Comparison of ENCODE assay signal across 3 cellular contexts in the genomic region with DNA sequence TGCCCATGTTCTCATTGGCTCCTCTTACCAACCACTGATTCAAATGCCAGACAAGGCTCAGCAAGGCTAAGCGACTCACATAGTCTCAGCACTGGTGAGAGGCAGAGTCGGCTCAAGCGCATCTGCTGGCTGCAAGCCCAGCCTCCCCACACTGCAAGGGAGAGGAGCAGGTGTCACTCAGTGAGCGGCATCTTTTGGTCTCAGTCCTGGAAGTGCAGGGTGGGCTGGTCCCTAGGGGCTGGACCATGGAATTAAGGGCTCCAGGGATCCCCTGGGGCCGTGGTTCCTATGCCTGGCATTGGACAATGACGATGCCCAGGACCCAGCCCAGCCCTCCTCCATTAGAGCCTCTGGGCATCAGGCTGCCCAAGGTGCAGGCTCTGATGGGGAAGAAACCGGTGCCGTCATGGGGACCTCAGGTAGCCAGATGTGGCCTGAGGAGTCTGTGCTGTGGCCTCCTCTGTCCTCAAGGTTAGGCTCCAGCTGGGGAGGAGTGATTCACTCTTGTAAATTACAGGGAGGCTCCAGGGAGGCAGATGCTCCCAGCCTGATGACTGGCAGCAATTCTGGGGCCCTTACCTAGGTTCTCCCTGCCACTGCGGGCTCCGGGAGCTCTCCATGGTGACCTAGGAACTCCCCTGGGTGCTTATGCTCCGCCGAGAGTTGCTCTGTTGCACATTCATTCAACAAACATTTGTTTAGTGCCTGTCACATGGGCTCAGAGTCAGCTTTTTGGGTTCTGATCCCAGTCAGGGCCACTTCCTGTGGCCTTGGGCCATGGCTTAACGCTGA.
TF ChIP-seq lines count a peak whose summit lies in the region.

No MANE protein-coding gene starts in this region.

TF ChIP-seq in SK-N-SH, 30 proteins besides CTCF, POLR2A, EP300 and RAD21:
- TF ChIP-seq EZH2phosphoT487 (IDR thresholded peaks at IDR 0.05; ENCODE audit: borderline replicate concordance, low read depth) (no peak), REST (IDR thresholded peaks at IDR 0.05; ENCODE audit: low read depth, low read length) (0 out of 2 replicates have a peak, but pooled peaks have one; percentile 44), ELF1 (IDR thresholded peaks at IDR 0.05) (no peak), MAX (IDR thresholded peaks at IDR 0.05; ENCODE audit: low read depth) (no peak), POLR2AphosphoS5 (IDR thresholded peaks at IDR 0.05; ENCODE audit: low read depth, low read length) (no peak)

TF ChIP-seq in SK-N-SH treated with all-trans-retinoic acid at 6 μM for 48 hours, 23 proteins besides CTCF, POLR2A, EP300 and RAD21:
- TF ChIP-seq ZFP3 (CRISPR knock-in tag; IDR thresholded peaks at IDR 0.05): no peak
- no peak for TF ChIP-seq SNAI2 (CRISPR knock-in tag; IDR thresholded peaks at IDR 0.05)
- no peak for TF ChIP-seq RARB (CRISPR knock-in tag; IDR thresholded peaks at IDR 0.05)
- no peak for TF ChIP-seq CSDC2 (CRISPR knock-in tag; IDR thresholded peaks at IDR 0.05)
- no peak for TF ChIP-seq ZC3H10 (CRISPR knock-in tag; IDR thresholded peaks at IDR 0.05)
- TF ChIP-seq OSR1 (CRISPR knock-in tag; IDR thresholded peaks at IDR 0.05): no peak
- no peak for TF ChIP-seq ISL1 (CRISPR knock-in tag; IDR thresholded peaks at IDR 0.05)
- no peak for TF ChIP-seq TCF4 (CRISPR knock-in tag; IDR thresholded peaks at IDR 0.05; ENCODE audit: borderline replicate concordance)
- no peak for TF ChIP-seq GLIS3 (CRISPR knock-in tag; IDR thresholded peaks at IDR 0.05)
- TF ChIP-seq ZFP30 (CRISPR knock-in tag; IDR thresholded peaks at IDR 0.05): no peak
- no peak for TF ChIP-seq ARNTL (CRISPR knock-in tag; IDR thresholded peaks at IDR 0.05; ENCODE audit: borderline replicate concordance, low read depth)
- TF ChIP-seq ESRRG (CRISPR knock-in tag; IDR thresholded peaks at IDR 0.05): no peak
- no peak for TF ChIP-seq ZNF8 (CRISPR knock-in tag; IDR thresholded peaks at IDR 0.05)
- TF ChIP-seq, protein P1, sequence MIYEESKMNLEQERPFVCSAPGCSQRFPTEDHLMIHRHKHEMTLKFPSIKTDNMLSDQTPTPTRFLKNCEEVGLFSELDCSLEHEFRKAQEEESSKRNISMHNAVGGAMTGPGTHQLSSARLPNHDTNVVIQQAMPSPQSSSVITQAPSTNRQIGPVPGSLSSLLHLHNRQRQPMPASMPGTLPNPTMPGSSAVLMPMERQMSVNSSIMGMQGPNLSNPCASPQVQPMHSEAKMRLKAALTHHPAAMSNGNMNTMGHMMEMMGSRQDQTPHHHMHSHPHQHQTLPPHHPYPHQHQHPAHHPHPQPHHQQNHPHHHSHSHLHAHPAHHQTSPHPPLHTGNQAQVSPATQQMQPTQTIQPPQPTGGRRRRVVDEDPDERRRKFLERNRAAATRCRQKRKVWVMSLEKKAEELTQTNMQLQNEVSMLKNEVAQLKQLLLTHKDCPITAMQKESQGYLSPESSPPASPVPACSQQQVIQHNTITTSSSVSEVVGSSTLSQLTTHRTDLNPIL (CRISPR knock-in tag; IDR thresholded peaks at IDR 0.05; ENCODE audit: low read depth): no peak
- TF ChIP-seq TOX (CRISPR knock-in tag; IDR thresholded peaks at IDR 0.05; ENCODE audit: borderline replicate concordance): no peak
- TF ChIP-seq, protein P2, sequence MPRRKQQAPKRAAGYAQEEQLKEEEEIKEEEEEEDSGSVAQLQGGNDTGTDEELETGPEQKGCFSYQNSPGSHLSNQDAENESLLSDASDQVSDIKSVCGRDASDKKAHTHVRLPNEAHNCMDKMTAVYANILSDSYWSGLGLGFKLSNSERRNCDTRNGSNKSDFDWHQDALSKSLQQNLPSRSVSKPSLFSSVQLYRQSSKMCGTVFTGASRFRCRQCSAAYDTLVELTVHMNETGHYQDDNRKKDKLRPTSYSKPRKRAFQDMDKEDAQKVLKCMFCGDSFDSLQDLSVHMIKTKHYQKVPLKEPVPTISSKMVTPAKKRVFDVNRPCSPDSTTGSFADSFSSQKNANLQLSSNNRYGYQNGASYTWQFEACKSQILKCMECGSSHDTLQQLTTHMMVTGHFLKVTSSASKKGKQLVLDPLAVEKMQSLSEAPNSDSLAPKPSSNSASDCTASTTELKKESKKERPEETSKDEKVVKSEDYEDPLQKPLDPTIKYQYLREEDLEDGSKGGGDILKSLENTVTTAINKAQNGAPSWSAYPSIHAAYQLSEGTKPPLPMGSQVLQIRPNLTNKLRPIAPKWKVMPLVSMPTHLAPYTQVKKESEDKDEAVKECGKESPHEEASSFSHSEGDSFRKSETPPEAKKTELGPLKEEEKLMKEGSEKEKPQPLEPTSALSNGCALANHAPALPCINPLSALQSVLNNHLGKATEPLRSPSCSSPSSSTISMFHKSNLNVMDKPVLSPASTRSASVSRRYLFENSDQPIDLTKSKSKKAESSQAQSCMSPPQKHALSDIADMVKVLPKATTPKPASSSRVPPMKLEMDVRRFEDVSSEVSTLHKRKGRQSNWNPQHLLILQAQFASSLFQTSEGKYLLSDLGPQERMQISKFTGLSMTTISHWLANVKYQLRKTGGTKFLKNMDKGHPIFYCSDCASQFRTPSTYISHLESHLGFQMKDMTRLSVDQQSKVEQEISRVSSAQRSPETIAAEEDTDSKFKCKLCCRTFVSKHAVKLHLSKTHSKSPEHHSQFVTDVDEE (CRISPR knock-in tag; IDR thresholded peaks at IDR 0.05): no peak
- TF ChIP-seq ZNF565 (CRISPR knock-in tag; conservative IDR thresholded peaks at IDR 0.05; ENCODE audit: low read depth): no peak
- no peak for TF ChIP-seq PATZ1 (CRISPR knock-in tag; IDR thresholded peaks at IDR 0.05; ENCODE audit: borderline replicate concordance)
- no peak for TF ChIP-seq PPARA (CRISPR knock-in tag; IDR thresholded peaks at IDR 0.05; ENCODE audit: borderline replicate concordance)
- no peak for TF ChIP-seq ZNF70 (CRISPR knock-in tag; IDR thresholded peaks at IDR 0.05)

TF ChIP-seq in H1, 55 proteins besides CTCF, POLR2A, EP300 and RAD21:
- TF ChIP-seq POLR2AphosphoS5 (IDR thresholded peaks at IDR 0.05; ENCODE audit: low read depth, low read length) (peak; percentile 45; the same call in 1 of the 2 replicates), RFX5 (IDR thresholded peaks at IDR 0.05; ENCODE audit: borderline replicate concordance, low read depth, low read length) (no peak)
